18 cellular contexts compared by ENCODE assay signal in genomic region chr12:121649403-121649802, GRCh38. TPM values are rescaled to one million over a fixed set of nuclear protein-coding genes. Genes with fewer than 3 reads are reported as not detected.
DNase-seq lines count a peak whose midpoint lies in the region; ATAC-seq and TF ChIP-seq lines count a peak whose summit lies in the region.
"Had no signal": no experiment of that assay in that cellular context is flagged by ENCODE, and none has a peak within 500 bp of the region (broad histone marks: within the 10 kb centered on the region; RNA-seq: fewer than 3 reads in every experiment).

No MANE protein-coding gene starts in this region.

- peaks cover 0 to 48% (median 11%) of the 10 kb centered on the region in 6 donors for H3K4me1 ChIP-seq in spleen
- H3K4me1 ChIP-seq in ascending aorta: no peaks in the 10 kb centered on the region
- H3K4me1 ChIP-seq in SK-N-SH (ENCODE audit: control insufficient read depth in 1 of 2, insufficient read depth in 2 of 2, low read depth in 1 of 2, low read length in 1 of 2): no peaks in the 10 kb centered on the region
- H3K4me1 ChIP-seq: left ventricle myocardium inferior, prostate gland had no signal

- H3K36me3 Mint-ChIP-seq in T-helper 1 cell treated with Interleukin-12 subunit alpha and Interleukin-12 subunit beta and Interleukin-4 antibody, amounts not matched to agents 30 μg/mL and 1 μg/mL, for 36 hours (ENCODE audit: low read depth): peaks cover 23% of the 10 kb centered on the region
- H3K36me3 Mint-ChIP-seq in activated naive CD8-positive, alpha-beta T cell: no peaks in the 10 kb centered on the region

- no peaks in the 10 kb centered on the region for H3K9me2 ChIP-seq in SK-N-SH

- H3K4me2 ChIP-seq in SK-N-SH: no peak overlapping the region

- H2AFZ ChIP-seq in SK-N-SH (ENCODE audit: low read depth): no peak overlapping the region

- TF ChIP-seq POLR2A in spleen (IDR thresholded peaks at IDR 0.05): no peak

- H3K9me3 ChIP-seq in KOPT-K1 (ENCODE audit: insufficient read depth, low read length, poor library complexity, severe bottlenecking) (no peaks in the 10 kb centered on the region), spleen (no peaks in the 10 kb centered on the region), ascending aorta (no peaks in the 10 kb centered on the region), SK-N-SH (no peaks in the 10 kb centered on the region)
- H3K9me3 ChIP-seq: left ventricle myocardium inferior, prostate gland had no signal

- peak overlapping the region; percentile 68 for H3K27ac ChIP-seq in KOPT-K1 (ENCODE audit: low read depth, low read length, poor library complexity, severe bottlenecking)
- H3K27ac ChIP-seq in spleen: peak overlapping the region in 5 of 8 donors; percentile 30 to 83 (median 74)
- H3K27ac ChIP-seq in ascending aorta: no peak overlapping the region
- H3K27ac ChIP-seq in SK-N-SH (ENCODE audit: low read depth in 2 of 2, low read length in 1 of 2): no peak overlapping the region
- H3K27ac ChIP-seq: left ventricle myocardium inferior, prostate gland, SK-N-MC had no signal

- H3K4me1 Mint-ChIP-seq in T-helper 1 cell treated with Interleukin-12 subunit alpha and Interleukin-12 subunit beta and Interleukin-4 antibody, amounts not matched to agents 30 μg/mL and 1 μg/mL, for 36 hours (ENCODE audit: low read depth): peaks cover 23% of the 10 kb centered on the region
- H3K4me1 Mint-ChIP-seq in activated naive CD8-positive, alpha-beta T cell (ENCODE audit: low read depth): peaks cover 22% of the 10 kb centered on the region

- H3K27ac Mint-ChIP-seq in T-helper 1 cell treated with Interleukin-12 subunit alpha and Interleukin-12 subunit beta and Interleukin-4 antibody, amounts not matched to agents 30 μg/mL and 1 μg/mL, for 36 hours: peak overlapping the region; percentile 72
- H3K27ac Mint-ChIP-seq in activated naive CD8-positive, alpha-beta T cell: peak overlapping the region; percentile 64

- H3K36me3 ChIP-seq in KOPT-K1 (ENCODE audit: insufficient read depth, low read length): peaks cover 55% of the 10 kb centered on the region
- peaks cover 0 to 47% (median 3%) of the 10 kb centered on the region in 6 donors for H3K36me3 ChIP-seq in spleen
- no peaks in the 10 kb centered on the region for H3K36me3 ChIP-seq in ascending aorta
- no peaks in the 10 kb centered on the region for H3K36me3 ChIP-seq in SK-N-SH (replicated peaks in 1 of 2; ENCODE audit: control insufficient read depth in 1 of 2, insufficient read depth in 2 of 2, low read length in 1 of 2)
- H3K36me3 ChIP-seq: left ventricle myocardium inferior, prostate gland had no signal

- H3F3A ChIP-seq in SK-N-SH (replicated peaks; ENCODE audit: insufficient read depth): no peaks in the 10 kb centered on the region

- no peaks in the 10 kb centered on the region for H3K27me3 Mint-ChIP-seq in T-helper 1 cell treated with Interleukin-12 subunit alpha and Interleukin-12 subunit beta and Interleukin-4 antibody, amounts not matched to agents 30 μg/mL and 1 μg/mL, for 36 hours (ENCODE audit: low read depth)
- H3K27me3 Mint-ChIP-seq in activated naive CD8-positive, alpha-beta T cell: no peaks in the 10 kb centered on the region

- no peaks in the 10 kb centered on the region for H3K79me2 ChIP-seq in SK-N-SH (ENCODE audit: insufficient read depth)

- H3K4me3 ChIP-seq in spleen (no peak overlapping the region), ascending aorta (no peak overlapping the region), SK-N-SH (ENCODE audit: low read depth in 2 of 2, low read length in 1 of 2) (no peak overlapping the region)
- H3K4me3 ChIP-seq: left ventricle myocardium inferior, prostate gland, SK-N-MC had no signal

- no peak for ATAC-seq in HG03378 (IDR thresholded peaks at IDR 0.05; ENCODE audit: unreplicated experiment)

- no peak for TF ChIP-seq RAD21 in SK-N-SH (IDR thresholded peaks at IDR 0.05; ENCODE audit: low read length)

- WGBS in spleen, 5 donors: 53 to 72% (median 64%) methylated on average over 6 to 9 of the region's 9 CpGs
- WGBS in SK-N-SH (ENCODE audit: low lambda C conversion rate): 80% methylated on average over 9 of the region's 9 CpGs

- TF ChIP-seq EP300 in SK-N-SH (IDR thresholded peaks at IDR 0.05; ENCODE audit: borderline replicate concordance in 1 of 2, low read depth in 1 of 2, low read length in 1 of 2): no peak

- no peaks in the 10 kb centered on the region for H3K9me3 Mint-ChIP-seq in T-helper 1 cell treated with Interleukin-12 subunit alpha and Interleukin-12 subunit beta and Interleukin-4 antibody, amounts not matched to agents 30 μg/mL and 1 μg/mL, for 36 hours
- no peaks in the 10 kb centered on the region for H3K9me3 Mint-ChIP-seq in activated naive CD8-positive, alpha-beta T cell (ENCODE audit: low read depth)

- DNase-seq in T-helper 1 cell (no peak), spleen (no peak), ascending aorta (ENCODE audit: low spot score in 2 of 2) (no peak), SK-N-SH (no peak)
- DNase-seq: activated CD4-positive, CD25-positive, alpha-beta regulatory T cell treated with anti-CD3 and anti-CD28 coated beads, Interleukin-2, amount 50 U/mL, for 72 hours; effector memory CD4-positive, alpha-beta T cell; foreskin fibroblast; Karpas-422; left ventricle myocardium inferior; NCI-H1694 treated with DMSO at 0.1 percent for 48 hours; NCI-H446 treated with DMSO at 0.1 percent for 48 hours; stimulated activated CD4-positive, alpha-beta T cell treated with anti-CD3 and anti-CD28 coated beads, Interleukin-12 subunit alpha, Interleukin-12 subunit beta, amount 100 ng/mL, for 4 hours had no signal

- H4K20me1 ChIP-seq in SK-N-SH (ENCODE audit: insufficient read depth): no peaks in the 10 kb centered on the region

- no peak for TF ChIP-seq CTCF in spleen (IDR thresholded peaks at IDR 0.05 in 8 of 11, conservative IDR thresholded peaks at IDR 0.05 in 3 of 11)
- TF ChIP-seq CTCF in ascending aorta (IDR thresholded peaks at IDR 0.05): no peak
- no peak for TF ChIP-seq CTCF in SK-N-SH (IDR thresholded peaks at IDR 0.05)

- H3K4me3 Mint-ChIP-seq in T-helper 1 cell treated with Interleukin-12 subunit alpha and Interleukin-12 subunit beta and Interleukin-4 antibody, amounts not matched to agents 30 μg/mL and 1 μg/mL, for 36 hours: peak overlapping the region; percentile 34
- no peak overlapping the region for H3K4me3 Mint-ChIP-seq in activated naive CD8-positive, alpha-beta T cell

- H3K27me3 ChIP-seq in spleen (replicated peaks in 1 of 7) (no peaks in the 10 kb centered on the region), ascending aorta (no peaks in the 10 kb centered on the region), SK-N-SH (ENCODE audit: insufficient read depth) (no peaks in the 10 kb centered on the region)

- CTCF ChIA-PET in SK-N-SH (lab: Yijun Ruan, JAX): interaction anchor here (1.6 kb wide), 1 partner anchor 20 kb away, joined by 9 read pairs; the partner anchor contains the start of gene MORN3

- intact Hi-C loops in spleen (cut with DNase I; ENCODE audit: low total_unique reads) (no loop called here), ascending aorta (cut with DNase I) (no loop called here)

- H3K9ac ChIP-seq in SK-N-SH: no peak overlapping the region

- POLR2A ChIA-PET in SK-N-SH (lab: Yijun Ruan, JAX): no interaction called here

TF ChIP-seq in SK-N-SH, 30 proteins besides CTCF, POLR2A, EP300 and RAD21:
- TF ChIP-seq RXRA (IDR thresholded peaks at IDR 0.05; ENCODE audit: borderline replicate concordance, low read depth) (no peak), YY1 (IDR thresholded peaks at IDR 0.05; ENCODE audit: low read depth) (no peak), RCOR1 (IDR thresholded peaks at IDR 0.05; ENCODE audit: low read length) (no peak), GABPA (IDR thresholded peaks at IDR 0.05; ENCODE audit: low read depth) (no peak)

RNA-seq across cellular contexts. Expression of gene MORN3, which starts 20.1 kb away (rescaled TPM):
- total RNA-seq in spleen (1 to 10 TPM in 4 of 7 donors, under 1 TPM in 2, not detected in 1; 0.17 to 2.5 (median 1.5) TPM), ascending aorta (not detected)
- polyA plus RNA-seq in spleen (1 to 10 TPM in 1 of 3 donors, under 1 TPM in 2; 0.35 to 1.1 (median 0.51) TPM), SK-N-SH (2012; rRNA removed) (2.4 and 2.7 TPM in 2 replicates)
- polyA plus RNA-seq in SK-N-SH (2012; cell fraction: cytosol; rRNA removed): 2.3 and 3.0 TPM in 2 replicates
- polyA plus RNA-seq in SK-N-SH (2012; cell fraction: nucleus; rRNA removed): 1.8 TPM in 2 replicates
- total RNA-seq: left ventricle myocardium inferior had no signal

RNA-seq across cellular contexts. Expression of gene ORAI1, which starts 23.1 kb away (rescaled TPM):
- total RNA-seq in spleen (10 to 100 TPM; 27.7 to 47.5 (median 36.6) TPM), ascending aorta (24.6 TPM)
- polyA plus RNA-seq in spleen (10 to 100 TPM; 12.9 to 32.0 (median 23.9) TPM), SK-N-SH (2012; rRNA removed) (13.2 and 16.6 TPM in 2 replicates)
- 6.8 and 12.5 TPM in 2 replicates for polyA plus RNA-seq in SK-N-SH (2012; cell fraction: cytosol; rRNA removed)
- 6.0 and 6.1 TPM in 2 replicates for polyA plus RNA-seq in SK-N-SH (2012; cell fraction: nucleus; rRNA removed)

Comparison
In these comparisons a context has a peak if more than half of its experiments do, and no peak if none do; other contexts are left out.
1. H3K27ac ChIP-seq: peak in KOPT-K1 (single experiment) and spleen (5 of 8); none in ascending aorta (0 of 2) and SK-N-SH (0 of 2).